Comparison of ENCODE assay signal across 10 cellular contexts in the genomic region with DNA sequence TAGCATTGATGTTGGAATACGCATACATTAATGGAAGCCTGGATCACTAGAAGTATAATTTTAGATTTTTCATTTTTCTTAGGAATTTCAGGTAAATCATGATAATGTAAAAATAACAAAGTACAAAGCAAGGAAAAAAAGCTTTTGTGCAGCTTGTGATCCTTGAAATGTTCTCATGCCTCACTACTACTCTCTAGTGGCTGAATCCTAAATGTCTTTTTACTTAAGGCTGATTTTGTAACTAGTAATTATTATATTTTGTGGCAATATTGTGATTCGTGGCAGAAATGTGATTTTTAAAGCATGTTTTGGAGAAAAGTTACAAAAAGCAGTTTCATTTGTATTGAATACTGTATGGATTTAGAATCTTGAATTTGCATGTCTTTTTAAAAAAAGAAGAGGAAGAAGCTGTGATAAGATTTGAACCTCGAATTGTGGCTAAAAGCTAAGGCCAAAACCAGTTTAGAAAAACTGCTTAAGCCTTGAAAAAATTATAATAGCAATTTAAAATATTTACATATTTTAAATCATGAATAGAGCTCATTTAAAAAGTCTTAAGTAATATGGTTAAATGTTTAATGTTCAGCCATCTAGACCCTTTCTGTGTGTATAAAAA. TPM values are rescaled to one million over a fixed set of nuclear protein-coding genes. Genes with fewer than 3 reads are reported as not detected.
DNase-seq lines count a peak whose midpoint lies in the region; ATAC-seq and TF ChIP-seq lines count a peak whose summit lies in the region.
"Had no signal": no experiment of that assay in that cellular context is flagged by ENCODE, and none has a peak within 500 bp of the region (broad histone marks: within the 10 kb centered on the region; RNA-seq: fewer than 3 reads in every experiment).

No MANE protein-coding gene starts in this region.

- no peak for TF ChIP-seq EP300 in transverse colon (IDR thresholded peaks at IDR 0.05; ENCODE audit: low read depth)

- DNase-seq in cardiac muscle cell (ENCODE audit: low read depth in 1 of 2, low spot score in 1 of 2) (peak; percentile 29 to 54), Right ventricle myocardium superior (no peak), OCI-M1 (lab: John Stamatoyannopoulos, UW) (peak; percentile 60), fibroblast of mammary gland (ENCODE audit: low read depth) (peak; percentile 66), transverse colon (no peak), NCI-H510A (lab: John Stamatoyannopoulos, UW) (no peak), GDM1 (lab: John Stamatoyannopoulos, UW) (no peak)
- DNase-seq: GF-D8, NCI-H2107 had no signal

- intact Hi-C loops in Right ventricle myocardium superior (cut with DNase I) = no loop called here
- intact Hi-C loops in transverse colon (cut with DNase I; ENCODE audit: low total_unique reads) = no loop called here

- no peaks in the 10 kb centered on the region for H3K9me3 ChIP-seq in cardiac muscle cell (ENCODE audit: low read depth)
- H3K9me3 ChIP-seq in transverse colon = no peaks in the 10 kb centered on the region

- no peak for TF ChIP-seq POLR2A in transverse colon (IDR thresholded peaks at IDR 0.05)

- H3K4me3 ChIP-seq in cardiac muscle cell (no peak overlapping the region), fibroblast of mammary gland (ENCODE audit: control insufficient read depth, low read depth, low read length) (no peak overlapping the region), transverse colon (no peak overlapping the region)

- TF ChIP-seq CTCF in cardiac muscle cell (IDR thresholded peaks at IDR 0.05; ENCODE audit: low read depth, low read length) (peak; percentile 59), fibroblast of mammary gland (conservative IDR thresholded peaks at IDR 0.05; ENCODE audit: control insufficient read depth, insufficient read depth, low read depth, low read length) (peak; percentile 73), transverse colon (IDR thresholded peaks at IDR 0.05) (peak in 4 of 5 experiments; percentile 13 to 36 (median 22))

- H3K27me3 ChIP-seq in cardiac muscle cell (no peaks in the 10 kb centered on the region), transverse colon (no peaks in the 10 kb centered on the region)

- H3K4me1 ChIP-seq in cardiac muscle cell (ENCODE audit: low read depth) = no peaks in the 10 kb centered on the region
- peaks cover 0 to 11% (median 0%) of the 10 kb centered on the region in 4 donors for H3K4me1 ChIP-seq in transverse colon

- WGBS in transverse colon (ENCODE audit: low coverage in 1 of 2), 2 donors = 75 to 83% methylated on average over 3 of the region's 3 CpGs

- H3K36me3 ChIP-seq in cardiac muscle cell (peaks cover 51% of the 10 kb centered on the region), transverse colon (peaks cover 0 to 41% (median 17%) of the 10 kb centered on the region in 4 donors)

- H3K27ac ChIP-seq in cardiac muscle cell (no peak overlapping the region), transverse colon (no peak overlapping the region)

- in situ Hi-C loops in transverse colon (cut with MboI; ENCODE audit: low pct_ligation_motif_present in 1 of 4, low pct_unique_long_range_greater_than_20kb in 1 of 4, low sequenced_read_pairs in 3 of 4) = no loop called here

- no peak for ATAC-seq in Right ventricle myocardium superior (ENCODE audit: poor library complexity)
- ATAC-seq in HG03097 (IDR thresholded peaks at IDR 0.05; ENCODE audit: low FRiP score, unreplicated experiment) = no peak

RNA-seq across cellular contexts. Expression of a gene that starts 39.0 kb away (rescaled TPM):
- total RNA-seq in cardiac muscle cell (30.1 and 89.0 TPM in 2 replicates), Right ventricle myocardium superior (39.8 TPM), transverse colon (100 to 1,000 TPM in 1 of 4 donors, 10 to 100 TPM in 3; 36.7 to 180 (median 79.3) TPM)
- polyA plus RNA-seq in cardiac muscle cell = 66.4 and 91.5 TPM in 2 replicates

Comparison
In these comparisons a context has a peak if more than half of its experiments do, and no peak if none do; other contexts are left out.
1. DNase-seq: peak in cardiac muscle cell (2 of 2), OCI-M1 (single experiment) and fibroblast of mammary gland (single experiment); none in Right ventricle myocardium superior (single experiment), transverse colon (single experiment), NCI-H510A (single experiment) and GDM1 (single experiment).
2. CTCF ChIP-seq: peak in every context shown above with its lines; median percentile 73 in fibroblast of mammary gland; 59 in cardiac muscle cell; 22 in transverse colon.